Comparison of ENCODE assay signal across 8 cellular contexts in the genomic region with DNA sequence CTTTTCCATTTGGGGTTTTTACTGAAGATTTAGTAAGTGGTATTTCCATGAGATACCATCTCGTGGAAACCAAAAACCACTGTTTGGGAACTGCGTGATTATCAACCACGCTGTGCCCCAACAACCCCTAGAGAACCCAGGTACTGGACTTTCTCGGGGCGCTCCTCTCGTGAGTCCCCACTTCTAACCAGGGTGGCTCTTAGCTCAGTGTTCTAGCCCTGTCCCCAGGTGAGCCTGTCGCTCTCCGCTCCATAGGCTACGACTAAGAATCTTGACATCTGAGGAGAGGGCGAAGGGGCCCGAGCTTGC. TPM values are rescaled to one million over a fixed set of nuclear protein-coding genes. Genes with fewer than 3 reads are reported as not detected.
A peak's percentile ranks its signal among the peaks of the same experiment; 100 is the strongest.
DNase-seq lines count a peak whose midpoint lies in the region; ATAC-seq and TF ChIP-seq lines count a peak whose summit lies in the region.

No MANE protein-coding gene starts in this region.

- 2 to 3% methylated on average over 11 of the region's 11 CpGs for WGBS in lung, 2 donors

- H3K27me3 ChIP-seq in brain microvascular endothelial cell (replicated peaks) (no peaks in the 10 kb centered on the region), lung (ENCODE audit: control insufficient read depth, insufficient read depth) (no peaks in the 10 kb centered on the region), vagina (no peaks in the 10 kb centered on the region)

- TF ChIP-seq POLR2A in GM18505 (IDR thresholded peaks at IDR 0.05; ENCODE audit: borderline replicate concordance, extremely low read depth, insufficient read depth, insufficient read length): no peak
- no peak for TF ChIP-seq POLR2A in vagina (IDR thresholded peaks at IDR 0.05)

- DNase-seq in brain microvascular endothelial cell: no peak
- no peak for DNase-seq in lung (ENCODE audit: low spot score)
- DNase-seq in vagina (ENCODE audit: extremely low spot score in 2 of 2): no peak
- DNase-seq in DMS79 treated with DMSO at 0.1 percent for 48 hours (lab: John Stamatoyannopoulos, UW): no peak
- DNase-seq in AG20443 (ENCODE audit: low spot score): no peak

- TF ChIP-seq CTCF in brain microvascular endothelial cell (IDR thresholded peaks at IDR 0.05; ENCODE audit: low read depth, low read length, missing control alignments) (no peak), lung (IDR thresholded peaks at IDR 0.05; ENCODE audit: control extremely low read depth, extremely low read depth) (no peak), vagina (IDR thresholded peaks at IDR 0.05) (no peak)

- intact Hi-C loops in vagina (cut with DNase I): loop anchor here (5.0 kb wide), 1 partner anchor 55 kb away; the partner anchor contains the start of gene PRPF40B

- ATAC-seq in GM18505 (IDR thresholded peaks at IDR 0.05; ENCODE audit: unreplicated experiment) (peak; percentile 9), HG03354 (IDR thresholded peaks at IDR 0.05; ENCODE audit: poor library complexity, severe bottlenecking, unreplicated experiment) (peak; percentile 10), lung (ENCODE audit: insufficient read depth, low FRiP score) (no peak), GM21717 (IDR thresholded peaks at IDR 0.05; ENCODE audit: unreplicated experiment) (no peak)

- in situ Hi-C loops in brain microvascular endothelial cell (cut with HindIII; ENCODE audit: low pct_ligation_motif_present, low sequenced_read_pairs): no loop called here

- H3K9me3 ChIP-seq in lung (ENCODE audit: control insufficient read depth in 2 of 2, insufficient read depth in 1 of 2, low read length in 1 of 2) (no peaks in the 10 kb centered on the region), vagina (no peaks in the 10 kb centered on the region)

- H3K27ac ChIP-seq in brain microvascular endothelial cell (peak overlapping the region; percentile 92), lung (ENCODE audit: low read depth in 1 of 2, low read length in 1 of 2) (peak overlapping the region in 1 of 2 donors; percentile 91), vagina (peak overlapping the region; percentile 90)

- H3K36me3 ChIP-seq in brain microvascular endothelial cell (replicated peaks) (peaks cover 27% of the 10 kb centered on the region), lung (ENCODE audit: control insufficient read depth in 2 of 2, insufficient read depth in 2 of 2, low read length in 2 of 2) (peaks cover 5 to 24% of the 10 kb centered on the region in 2 donors), vagina (peaks cover 0 to 33% of the 10 kb centered on the region in 2 donors)

- H3K4me1 ChIP-seq in lung (ENCODE audit: control insufficient read depth in 2 of 2, insufficient read depth in 2 of 2, low read length in 2 of 2) (peaks cover 7 to 8% of the 10 kb centered on the region in 2 donors), vagina (peaks cover 40% of the 10 kb centered on the region)

- peak overlapping the region; percentile 80 for H3K4me3 ChIP-seq in brain microvascular endothelial cell (ENCODE audit: low read depth, low read length)
- peak overlapping the region; percentile 61 for H3K4me3 ChIP-seq in lung
- H3K4me3 ChIP-seq in vagina: peak overlapping the region; percentile 72 to 91

RNA-seq across cellular contexts. Expression of gene MCRS1, which starts 0.7 kb away (rescaled TPM):
- 10 to 100 TPM; 35.6 to 55.8 TPM for total RNA-seq in lung
- 10 to 100 TPM; 48.0 to 50.0 TPM for polyA plus RNA-seq in lung
- 40.8 TPM for total RNA-seq in vagina

RNA-seq across cellular contexts. Expression of gene KCNH3, which starts 28.4 kb away (rescaled TPM):
- total RNA-seq in lung (1 to 10 TPM; 1.6 to 7.1 TPM), vagina (not detected)
- 1 to 10 TPM; 1.1 to 1.6 TPM for polyA plus RNA-seq in lung

RNA-seq across cellular contexts. Expression of gene FAM186B, which starts 38.2 kb away (rescaled TPM):
- total RNA-seq in lung (under 1 TPM; 0.54 to 0.80 TPM), vagina (not detected)
- polyA plus RNA-seq in lung: under 1 TPM; 0.17 to 0.31 TPM

RNA-seq across cellular contexts. Expression of gene PRPF40B, which starts 56.1 kb away (rescaled TPM):
- 10 to 100 TPM; 15.8 to 20.0 TPM for total RNA-seq in lung
- 10 to 100 TPM; 10.0 to 18.3 TPM for polyA plus RNA-seq in lung
- total RNA-seq in vagina: 22.1 TPM

Comparison
In these comparisons a context has a peak if more than half of its experiments do, and no peak if none do; other contexts are left out.
1. ATAC-seq: peak in GM18505 (single experiment) and HG03354 (single experiment); none in lung (single experiment) and GM21717 (single experiment).
2. Peak in every context shown above with its lines, with median percentiles within 50 percentile points of each other: H3K4me3 ChIP-seq.